Comparison of ENCODE assay signal across 23 cellular contexts in genomic region chr22:44028091-44028490, GRCh38. TPM values are rescaled to one million over a fixed set of nuclear protein-coding genes. Genes with fewer than 3 reads are reported as not detected.
DNase-seq lines count a peak whose midpoint lies in the region; ATAC-seq and TF ChIP-seq lines count a peak whose summit lies in the region.
"Had no signal": no experiment of that assay in that cellular context is flagged by ENCODE, and none has a peak within 500 bp of the region (broad histone marks: within the 10 kb centered on the region; RNA-seq: fewer than 3 reads in every experiment).

No MANE protein-coding gene starts in this region.

- H3K4me3 Mint-ChIP-seq in activated CD4-positive, alpha-beta memory T cell treated with anti-CD3 and anti-CD28 coated beads for 36 hours: no peak overlapping the region
- H3K4me3 Mint-ChIP-seq: activated T-cell treated with anti-CD3 and anti-CD28 coated beads, Interleukin-2, amount 50 U/mL, for 4 hours had no signal

- intact Hi-C loops in heart left ventricle (cut with DNase I) (loop anchor here in 5 of 10 donors (2.0 to 5.0 kb wide), 4 partner anchors 39 to 54 kb away; no protein-coding TSS in a partner anchor), left cardiac atrium (cut with DNase I) (loop anchor here in 1 of 2 donors (10.0 kb wide), 1 partner anchor 47 kb away; no protein-coding TSS in a partner anchor)
- intact Hi-C loops in activated CD4-positive, alpha-beta memory T cell treated with anti-CD3 and anti-CD28 coated beads for 36 hours (cut with micrococcal nuclease): no loop called here

- peak overlapping the region; percentile 44 for H3K27ac Mint-ChIP-seq in activated CD4-positive, alpha-beta memory T cell treated with anti-CD3 and anti-CD28 coated beads for 36 hours
- H3K27ac Mint-ChIP-seq: CD4-positive, alpha-beta T cell; progenitor cell of endocrine pancreas had no signal

- 79 to 85% (median 82%) methylated on average over 7 of the region's 7 CpGs for WGBS in heart left ventricle, 4 donors

- peaks cover 62% of the 10 kb centered on the region for H3K4me1 Mint-ChIP-seq in activated CD4-positive, alpha-beta memory T cell treated with anti-CD3 and anti-CD28 coated beads for 36 hours (ENCODE audit: low read depth)

- peaks cover 4% of the 10 kb centered on the region for H3K27me3 Mint-ChIP-seq in activated CD4-positive, alpha-beta memory T cell treated with anti-CD3 and anti-CD28 coated beads for 36 hours

- ATAC-seq in heart left ventricle (no peak), left cardiac atrium (no peak)
- ATAC-seq: activated T-cell treated with anti-CD3 and anti-CD28 coated beads, Interleukin-2, amount 50 U/mL, for 4 hours had no signal

- no peak for TF ChIP-seq POLR2A in heart left ventricle (IDR thresholded peaks at IDR 0.05)

- no peak for DNase-seq in heart left ventricle
- DNase-seq in left cardiac atrium: no peak
- DNase-seq in activated CD4-positive, alpha-beta memory T cell treated with anti-CD3 and anti-CD28 coated beads for 36 hours: no peak
- no peak for DNase-seq in NCI-H1694 (lab: John Stamatoyannopoulos, UW)
- no peak for DNase-seq in cerebellar nuclear complex (lab: John Stamatoyannopoulos, UW)
- DNase-seq in NCI-H2029 (lab: John Stamatoyannopoulos, UW): no peak
- DNase-seq: activated CD4-positive, alpha-beta T cell treated with anti-CD3 and anti-CD28 coated beads, Interleukin-2, amount 50 U/mL, for 1 hour; activated T-cell treated with anti-CD3 and anti-CD28 coated beads, Interleukin-2, amount 50 U/mL, for 4 hours; CD4-positive, alpha-beta T cell; DMS79; foreskin fibroblast; KG1; kidney; NCI-H1930; NCI-H446 treated with DMSO at 0.1 percent for 48 hours; NK-92 treated with Interleukin-12 subunit alpha and Interleukin-12 subunit beta, amount 100 ng/mL, for 24 hours; small intestine; stimulated activated CD4-positive, alpha-beta T cell treated with anti-CD3 and anti-CD28 coated beads, Interleukin-4, amount 100 ng/mL, for 1 hour had no signal

- TF ChIP-seq CTCF in heart left ventricle (IDR thresholded peaks at IDR 0.05): no peak

- H3K36me3 ChIP-seq in heart left ventricle: no peaks in the 10 kb centered on the region
- no peaks in the 10 kb centered on the region for H3K36me3 ChIP-seq in subcutaneous abdominal adipose tissue (ENCODE audit: control insufficient read depth in 5 of 5, insufficient read depth in 5 of 5, low read length in 5 of 5)

- no peak overlapping the region for H3K4me3 ChIP-seq in heart left ventricle
- H3K4me3 ChIP-seq in subcutaneous abdominal adipose tissue (ENCODE audit: low read depth in 1 of 5, low read length in 5 of 5): no peak overlapping the region

- H3K4me1 ChIP-seq in heart left ventricle (peaks cover 20 to 95% (median 57%) of the 10 kb centered on the region in 12 donors), subcutaneous abdominal adipose tissue (ENCODE audit: control insufficient read depth in 5 of 5, insufficient read depth in 5 of 5, low read length in 5 of 5) (peaks cover 9 to 71% (median 60%) of the 10 kb centered on the region in 5 donors)

- CTCF ChIA-PET in activated CD4-positive, alpha-beta memory T cell treated with anti-CD3 and anti-CD28 coated beads for 36 hours (lab: Charles Lee): interaction anchor here (2.2 kb wide), 1 partner anchor 35 kb away, joined by 14 read pairs; no protein-coding TSS in a partner anchor

- H3K9me3 ChIP-seq in heart left ventricle (peaks cover 0 to 5% (median 0%) of the 10 kb centered on the region in 12 donors), subcutaneous abdominal adipose tissue (ENCODE audit: control insufficient read depth in 5 of 5, low read length in 5 of 5) (no peaks in the 10 kb centered on the region)

- no peaks in the 10 kb centered on the region for H3K27me3 ChIP-seq in heart left ventricle
- H3K27me3 ChIP-seq in layer of hippocampus (ENCODE audit: control insufficient read depth, insufficient read depth, low read length): no peaks in the 10 kb centered on the region
- no peaks in the 10 kb centered on the region for H3K27me3 ChIP-seq in subcutaneous abdominal adipose tissue (ENCODE audit: control insufficient read depth in 5 of 5, insufficient read depth in 4 of 5, low read length in 5 of 5)

- H3K27ac ChIP-seq in heart left ventricle (peak overlapping the region; percentile 65 to 99 (median 96)), layer of hippocampus (ENCODE audit: low read depth, low read length) (peak overlapping the region; percentile 30), subcutaneous abdominal adipose tissue (ENCODE audit: low read depth, low read length) (peak overlapping the region; percentile 57)
- H3K27ac ChIP-seq: epithelial cell of prostate had no signal

- H3K9me3 Mint-ChIP-seq in activated CD4-positive, alpha-beta memory T cell treated with anti-CD3 and anti-CD28 coated beads for 36 hours: no peaks in the 10 kb centered on the region
- H3K9me3 Mint-ChIP-seq: activated T-cell treated with anti-CD3 and anti-CD28 coated beads, Interleukin-2, amount 50 U/mL, for 4 hours; CD4-positive, alpha-beta T cell; nephron had no signal

- no peak overlapping the region for H3K9ac ChIP-seq in subcutaneous abdominal adipose tissue (ENCODE audit: low read length in 5 of 5)

- H3K36me3 Mint-ChIP-seq in activated CD4-positive, alpha-beta memory T cell treated with anti-CD3 and anti-CD28 coated beads for 36 hours: peaks cover 5% of the 10 kb centered on the region

- POLR2A ChIA-PET in activated CD4-positive, alpha-beta memory T cell treated with anti-CD3 and anti-CD28 coated beads for 36 hours (lab: Charles Lee): no interaction called here

RNA-seq across cellular contexts. Expression of gene PARVB, which starts 4.0 kb away (rescaled TPM):
- 100 to 1,000 TPM in 5 of 9 donors, 10 to 100 TPM in 4; 73.8 to 172 (median 116) TPM for total RNA-seq in heart left ventricle
- polyA plus RNA-seq in heart left ventricle: 10 to 100 TPM; 54.9 to 63.5 TPM
- 100 to 1,000 TPM in 1 of 2 donors, 10 to 100 TPM in 1; 95.5 to 113 TPM for total RNA-seq in left cardiac atrium
- total RNA-seq in activated CD4-positive, alpha-beta memory T cell treated with anti-CD3 and anti-CD28 coated beads for 36 hours: 10 to 100 TPM; 77.8 to 82.8 TPM

Comparison
In these comparisons a context has a peak if more than half of its experiments do, and no peak if none do; other contexts are left out.
1. H3K27ac ChIP-seq: peak in every context shown above with its lines; median percentile 96 in heart left ventricle; 57 in subcutaneous abdominal adipose tissue; 30 in layer of hippocampus.